ENCODE assay signal across 13 cellular contexts in the genomic region with DNA sequence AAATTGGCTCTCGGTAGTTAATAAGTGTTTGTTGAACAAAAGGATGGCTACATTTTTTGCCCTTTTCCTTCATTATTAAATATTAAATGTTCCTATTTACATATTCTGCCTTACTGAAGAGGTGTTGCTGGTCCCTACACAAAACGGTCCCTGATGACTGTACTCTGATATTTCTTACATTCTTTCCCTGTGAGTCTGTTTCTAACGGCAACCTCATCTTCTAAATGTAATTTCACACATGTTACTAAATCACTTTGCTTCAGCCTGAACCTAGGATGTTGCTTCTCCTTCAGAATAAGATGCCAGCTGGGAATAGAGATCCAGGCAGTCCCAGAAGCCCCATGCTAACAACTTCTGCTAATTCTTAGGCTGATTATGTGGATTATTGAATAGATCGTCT.
"Had no signal": no experiment of that assay in that cellular context is flagged by ENCODE, and none has a peak within 500 bp of the region (broad histone marks: within the 10 kb centered on the region; RNA-seq: fewer than 3 reads in every experiment).

No MANE protein-coding gene starts in this region.

- H3K27ac ChIP-seq: dorsolateral prefrontal cortex, ovary, testis, upper lobe of right lung had no signal

- ATAC-seq: activated naive CD4-positive, alpha-beta T cell treated with anti-CD3 and anti-CD28 coated beads, Interleukin-2, amount 50 U/mL, for 72 hours; esophagus mucosa; upper lobe of right lung had no signal

- H3K4me1 ChIP-seq: testis, upper lobe of right lung had no signal

- DNase-seq: activated CD4-positive, alpha-beta T cell treated with anti-CD3 and anti-CD28 coated beads, Interleukin-2, amount 50 U/mL, for 1 hour; activated effector memory CD4-positive, alpha-beta T cell treated with anti-CD3 and anti-CD28 coated beads, Interleukin-2, amount 50 U/mL, for 16 hours; activated T-cell treated with anti-CD3 and anti-CD28 coated beads, Interleukin-2, amount 50 U/mL, for 1 hour; dorsolateral prefrontal cortex; kidney glomerular epithelial cell; mesendoderm; ovary; stimulated activated CD4-positive, alpha-beta T cell treated with anti-CD3 and anti-CD28 coated beads, Interleukin-4, amount 100 ng/mL, for 1 hour; stimulated activated CD8-positive, alpha-beta memory T cell treated with anti-CD3 and anti-CD28 coated beads, Interleukin-4, amount 100 ng/mL, for 48 hours; testis; upper lobe of right lung had no signal

- H3K9me3 ChIP-seq: ovary, testis, upper lobe of right lung had no signal

- H3K36me3 ChIP-seq: ovary, upper lobe of right lung had no signal

- H3K4me3 ChIP-seq: dorsolateral prefrontal cortex, ovary, testis, upper lobe of right lung had no signal

- H3K27me3 ChIP-seq: dorsolateral prefrontal cortex, ovary, testis, upper lobe of right lung had no signal
